Comparison of ENCODE assay signal across 8 cellular contexts in genomic region chr7:3154881-3155494, GRCh38.
DNase-seq lines count a peak whose midpoint lies in the region; ATAC-seq and TF ChIP-seq lines count a peak whose summit lies in the region.

No MANE protein-coding gene starts in this region.

- DNase-seq in DMS 273 (lab: John Stamatoyannopoulos, UW; ENCODE audit: unreplicated experiment) (peak; percentile 80), foreskin keratinocyte (peak in 1 of 2 donors; percentile 16), OCI-M2 (lab: John Stamatoyannopoulos, UW; ENCODE audit: unreplicated experiment) (no peak)
- DNase-seq in activated T-cell treated with anti-CD3 and anti-CD28 coated beads, Interleukin-2, amount 50 U/mL, for 4 hours = peak; percentile 56
- DNase-seq in stimulated activated CD4-positive, alpha-beta T cell treated with anti-CD3 and anti-CD28 coated beads, Interleukin-1b, Interleukin-23, amount 100 ng/mL, for 24 hours (ENCODE audit: low read depth in 4 of 4, low spot score in 1 of 4) = peak; percentile 28 to 47 (median 38)

- H3K36me3 Mint-ChIP-seq in activated T-cell treated with anti-CD3 and anti-CD28 coated beads, Interleukin-2, amount 50 U/mL, for 4 hours (ENCODE audit: insufficient read depth) = no peaks in the 10 kb centered on the region

- no peaks in the 10 kb centered on the region for H3K9me3 Mint-ChIP-seq in activated T-cell treated with anti-CD3 and anti-CD28 coated beads, Interleukin-2, amount 50 U/mL, for 4 hours

- no peak overlapping the region for H3K9ac ChIP-seq in OCI-LY3 (ENCODE audit: low read length)

- H3K27me3 ChIP-seq in OCI-LY3 (ENCODE audit: low read depth, low read length) (0 out of 2 replicates have a peak, but pooled peaks cover 8% of the 10 kb centered on the region), foreskin keratinocyte (peaks cover 3% of the 10 kb centered on the region)

- H3K27me3 Mint-ChIP-seq in activated T-cell treated with anti-CD3 and anti-CD28 coated beads, Interleukin-2, amount 50 U/mL, for 4 hours (ENCODE audit: low read depth) = peaks cover 2% of the 10 kb centered on the region

- no peaks in the 10 kb centered on the region for H3K9me3 ChIP-seq in OCI-LY3 (ENCODE audit: insufficient read depth, low read length)

- no peak overlapping the region for H3K27ac ChIP-seq in OCI-LY3 (ENCODE audit: low read length)
- no peak overlapping the region for H3K27ac ChIP-seq in foreskin keratinocyte

- H3K4me1 ChIP-seq in OCI-LY3 (ENCODE audit: low read length) = peaks cover 5% of the 10 kb centered on the region
- H3K4me1 ChIP-seq in foreskin keratinocyte = no peaks in the 10 kb centered on the region

- no peaks in the 10 kb centered on the region for H3K36me3 ChIP-seq in OCI-LY3 (replicated peaks; ENCODE audit: low read depth, low read length)

- ATAC-seq in GM21529 (IDR thresholded peaks at IDR 0.05; ENCODE audit: unreplicated experiment) (peak; percentile 56), foreskin keratinocyte (peak; percentile 55), HG02610 (IDR thresholded peaks at IDR 0.05; ENCODE audit: unreplicated experiment) (no peak)
- peak; percentile 43 to 46 for ATAC-seq in activated T-cell treated with anti-CD3 and anti-CD28 coated beads, Interleukin-2, amount 50 U/mL, for 4 hours

- no peak overlapping the region for H3K4me2 ChIP-seq in OCI-LY3 (ENCODE audit: low read length)

- no peaks in the 10 kb centered on the region for H4K20me1 ChIP-seq in OCI-LY3 (ENCODE audit: insufficient read depth, low read length)

- H3K4me3 Mint-ChIP-seq in activated T-cell treated with anti-CD3 and anti-CD28 coated beads, Interleukin-2, amount 50 U/mL, for 4 hours = no peak overlapping the region

- H3K4me3 ChIP-seq in OCI-LY3 (ENCODE audit: low read length) = no peak overlapping the region

- H2AFZ ChIP-seq in OCI-LY3 (ENCODE audit: low read depth, low read length) = no peak overlapping the region

- no peaks in the 10 kb centered on the region for H3K79me2 ChIP-seq in OCI-LY3 (ENCODE audit: low read length)

- peaks cover 15% of the 10 kb centered on the region for H3K4me1 Mint-ChIP-seq in activated T-cell treated with anti-CD3 and anti-CD28 coated beads, Interleukin-2, amount 50 U/mL, for 4 hours (ENCODE audit: low read depth)

- peak; percentile 66 for TF ChIP-seq CTCF in OCI-LY3 (IDR thresholded peaks at IDR 0.05; ENCODE audit: low read depth, low read length)
- TF ChIP-seq CTCF in foreskin keratinocyte (conservative IDR thresholded peaks at IDR 0.05) = peak; percentile 82
